Comparison of ENCODE assay signal across 1 cellular context in the genomic region with DNA sequence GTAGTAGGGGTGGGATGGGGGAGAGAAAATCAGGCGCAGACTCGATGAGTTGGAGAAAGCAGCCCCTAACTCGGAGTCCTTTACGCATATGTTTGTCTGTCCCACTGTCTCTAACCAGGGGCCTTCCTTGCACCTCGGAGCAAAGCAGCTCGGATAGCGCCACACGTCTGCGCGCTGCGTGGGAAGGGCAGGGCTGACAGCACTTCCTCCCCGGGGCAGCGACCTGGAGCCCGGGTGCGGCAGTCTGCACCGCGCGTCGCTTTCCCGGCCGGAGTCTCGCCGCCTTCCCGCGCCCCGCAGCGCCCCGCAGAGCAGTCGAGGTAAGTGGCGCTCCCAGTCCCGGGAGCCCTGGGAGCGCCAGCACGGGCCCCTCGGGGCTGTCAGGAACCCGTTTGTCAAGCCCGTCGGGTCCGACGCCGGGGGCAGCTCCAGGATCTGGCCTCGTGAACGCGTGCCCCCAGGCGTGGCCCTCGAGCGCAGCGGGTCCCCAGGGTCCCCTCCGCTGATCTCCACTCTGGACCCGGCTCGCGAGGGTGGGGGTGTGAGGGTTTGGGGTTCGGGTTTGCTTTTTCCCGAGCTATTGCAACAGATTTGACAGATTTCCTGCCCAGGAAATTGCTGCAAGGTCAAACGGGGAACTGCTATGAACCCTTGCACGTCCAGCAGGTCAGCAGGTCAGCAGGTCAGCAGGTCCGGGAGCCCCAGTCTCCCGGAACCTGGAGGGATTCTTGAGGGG.
TF ChIP-seq lines count a peak whose summit lies in the region.

No MANE protein-coding gene starts in this region.

TF ChIP-seq in GM12878, 131 proteins besides CTCF, POLR2A, EP300 and RAD21 (continued from another document and continues in another):
- TF ChIP-seq, protein P1, sequence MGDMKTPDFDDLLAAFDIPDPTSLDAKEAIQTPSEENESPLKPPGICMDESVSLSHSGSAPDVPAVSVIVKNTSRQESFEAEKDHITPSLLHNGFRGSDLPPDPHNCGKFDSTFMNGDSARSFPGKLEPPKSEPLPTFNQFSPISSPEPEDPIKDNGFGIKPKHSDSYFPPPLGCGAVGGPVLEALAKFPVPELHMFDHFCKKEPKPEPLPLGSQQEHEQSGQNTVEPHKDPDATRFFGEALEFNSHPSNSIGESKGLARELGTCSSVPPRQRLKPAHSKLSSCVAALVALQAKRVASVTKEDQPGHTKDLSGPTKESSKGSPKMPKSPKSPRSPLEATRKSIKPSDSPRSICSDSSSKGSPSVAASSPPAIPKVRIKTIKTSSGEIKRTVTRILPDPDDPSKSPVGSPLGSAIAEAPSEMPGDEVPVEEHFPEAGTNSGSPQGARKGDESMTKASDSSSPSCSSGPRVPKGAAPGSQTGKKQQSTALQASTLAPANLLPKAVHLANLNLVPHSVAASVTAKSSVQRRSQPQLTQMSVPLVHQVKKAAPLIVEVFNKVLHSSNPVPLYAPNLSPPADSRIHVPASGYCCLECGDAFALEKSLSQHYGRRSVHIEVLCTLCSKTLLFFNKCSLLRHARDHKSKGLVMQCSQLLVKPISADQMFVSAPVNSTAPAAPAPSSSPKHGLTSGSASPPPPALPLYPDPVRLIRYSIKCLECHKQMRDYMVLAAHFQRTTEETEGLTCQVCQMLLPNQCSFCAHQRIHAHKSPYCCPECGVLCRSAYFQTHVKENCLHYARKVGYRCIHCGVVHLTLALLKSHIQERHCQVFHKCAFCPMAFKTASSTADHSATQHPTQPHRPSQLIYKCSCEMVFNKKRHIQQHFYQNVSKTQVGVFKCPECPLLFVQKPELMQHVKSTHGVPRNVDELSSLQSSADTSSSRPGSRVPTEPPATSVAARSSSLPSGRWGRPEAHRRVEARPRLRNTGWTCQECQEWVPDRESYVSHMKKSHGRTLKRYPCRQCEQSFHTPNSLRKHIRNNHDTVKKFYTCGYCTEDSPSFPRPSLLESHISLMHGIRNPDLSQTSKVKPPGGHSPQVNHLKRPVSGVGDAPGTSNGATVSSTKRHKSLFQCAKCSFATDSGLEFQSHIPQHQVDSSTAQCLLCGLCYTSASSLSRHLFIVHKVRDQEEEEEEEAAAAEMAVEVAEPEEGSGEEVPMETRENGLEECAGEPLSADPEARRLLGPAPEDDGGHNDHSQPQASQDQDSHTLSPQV (IDR thresholded peaks at IDR 0.05): no peak
- TF ChIP-seq, protein P2, sequence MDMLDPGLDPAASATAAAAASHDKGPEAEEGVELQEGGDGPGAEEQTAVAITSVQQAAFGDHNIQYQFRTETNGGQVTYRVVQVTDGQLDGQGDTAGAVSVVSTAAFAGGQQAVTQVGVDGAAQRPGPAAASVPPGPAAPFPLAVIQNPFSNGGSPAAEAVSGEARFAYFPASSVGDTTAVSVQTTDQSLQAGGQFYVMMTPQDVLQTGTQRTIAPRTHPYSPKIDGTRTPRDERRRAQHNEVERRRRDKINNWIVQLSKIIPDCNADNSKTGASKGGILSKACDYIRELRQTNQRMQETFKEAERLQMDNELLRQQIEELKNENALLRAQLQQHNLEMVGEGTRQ (IDR thresholded peaks at IDR 0.05; ENCODE audit: borderline replicate concordance, low read depth, low read length): no peak
- TF ChIP-seq SPI1 (IDR thresholded peaks at IDR 0.05; ENCODE audit: borderline replicate concordance, insufficient read depth, low read depth, low read length) (peak; percentile 83), MTA3 (IDR thresholded peaks at IDR 0.05; ENCODE audit: borderline replicate concordance, low read length) (no peak), FOS (IDR thresholded peaks at IDR 0.05; ENCODE audit: borderline replicate concordance, extremely low read depth, insufficient read length) (no peak), BCL11A (IDR thresholded peaks at IDR 0.05; ENCODE audit: low read depth, low read length) (0 out of 2 replicates have a peak, but pooled peaks have one; percentile 5), ATF7 (IDR thresholded peaks at IDR 0.05; ENCODE audit: low read depth) (no peak), FOXK2 (IDR thresholded peaks at IDR 0.05) (no peak), BHLHE40 (IDR thresholded peaks at IDR 0.05; ENCODE audit: borderline replicate concordance in 1 of 2, low read depth in 2 of 2, low read length in 1 of 2) (peak in 1 of 2 experiments; percentile 60; a peak in 2 of 4 replicates), BACH1 (IDR thresholded peaks at IDR 0.05; ENCODE audit: borderline replicate concordance) (peak; percentile 46; the same call in 1 of the 2 replicates), WRNIP1 (IDR thresholded peaks at IDR 0.05; ENCODE audit: borderline replicate concordance, low read depth, low read length) (no peak), NR2C1 (IDR thresholded peaks at IDR 0.05) (peak; percentile 58), MYC (IDR thresholded peaks at IDR 0.05; ENCODE audit: insufficient read depth, insufficient read length, insufficient replicate concordance, low read length, severe bottlenecking) (no peak), MEF2B (IDR thresholded peaks at IDR 0.05; ENCODE audit: partially characterized antibody, poor library complexity, severe bottlenecking) (peak; percentile 48)
- TF ChIP-seq, protein P3, sequence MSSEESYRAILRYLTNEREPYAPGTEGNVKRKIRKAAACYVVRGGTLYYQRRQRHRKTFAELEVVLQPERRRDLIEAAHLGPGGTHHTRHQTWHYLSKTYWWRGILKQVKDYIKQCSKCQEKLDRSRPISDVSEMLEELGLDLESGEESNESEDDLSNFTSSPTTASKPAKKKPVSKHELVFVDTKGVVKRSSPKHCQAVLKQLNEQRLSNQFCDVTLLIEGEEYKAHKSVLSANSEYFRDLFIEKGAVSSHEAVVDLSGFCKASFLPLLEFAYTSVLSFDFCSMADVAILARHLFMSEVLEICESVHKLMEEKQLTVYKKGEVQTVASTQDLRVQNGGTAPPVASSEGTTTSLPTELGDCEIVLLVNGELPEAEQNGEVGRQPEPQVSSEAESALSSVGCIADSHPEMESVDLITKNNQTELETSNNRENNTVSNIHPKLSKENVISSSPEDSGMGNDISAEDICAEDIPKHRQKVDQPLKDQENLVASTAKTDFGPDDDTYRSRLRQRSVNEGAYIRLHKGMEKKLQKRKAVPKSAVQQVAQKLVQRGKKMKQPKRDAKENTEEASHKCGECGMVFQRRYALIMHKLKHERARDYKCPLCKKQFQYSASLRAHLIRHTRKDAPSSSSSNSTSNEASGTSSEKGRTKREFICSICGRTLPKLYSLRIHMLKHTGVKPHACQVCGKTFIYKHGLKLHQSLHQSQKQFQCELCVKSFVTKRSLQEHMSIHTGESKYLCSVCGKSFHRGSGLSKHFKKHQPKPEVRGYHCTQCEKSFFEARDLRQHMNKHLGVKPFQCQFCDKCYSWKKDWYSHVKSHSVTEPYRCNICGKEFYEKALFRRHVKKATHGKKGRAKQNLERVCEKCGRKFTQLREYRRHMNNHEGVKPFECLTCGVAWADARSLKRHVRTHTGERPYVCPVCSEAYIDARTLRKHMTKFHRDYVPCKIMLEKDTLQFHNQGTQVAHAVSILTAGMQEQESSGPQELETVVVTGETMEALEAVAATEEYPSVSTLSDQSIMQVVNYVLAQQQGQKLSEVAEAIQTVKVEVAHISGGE (CRISPR knock-in tag; IDR thresholded peaks at IDR 0.05): no peak
- TF ChIP-seq, protein P4, sequence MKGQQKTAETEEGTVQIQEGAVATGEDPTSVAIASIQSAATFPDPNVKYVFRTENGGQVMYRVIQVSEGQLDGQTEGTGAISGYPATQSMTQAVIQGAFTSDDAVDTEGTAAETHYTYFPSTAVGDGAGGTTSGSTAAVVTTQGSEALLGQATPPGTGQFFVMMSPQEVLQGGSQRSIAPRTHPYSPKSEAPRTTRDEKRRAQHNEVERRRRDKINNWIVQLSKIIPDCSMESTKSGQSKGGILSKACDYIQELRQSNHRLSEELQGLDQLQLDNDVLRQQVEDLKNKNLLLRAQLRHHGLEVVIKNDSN (IDR thresholded peaks at IDR 0.05; ENCODE audit: borderline replicate concordance, extremely low read length, insufficient read depth, low read depth, low read length): no peak
- TF ChIP-seq, protein P5, sequence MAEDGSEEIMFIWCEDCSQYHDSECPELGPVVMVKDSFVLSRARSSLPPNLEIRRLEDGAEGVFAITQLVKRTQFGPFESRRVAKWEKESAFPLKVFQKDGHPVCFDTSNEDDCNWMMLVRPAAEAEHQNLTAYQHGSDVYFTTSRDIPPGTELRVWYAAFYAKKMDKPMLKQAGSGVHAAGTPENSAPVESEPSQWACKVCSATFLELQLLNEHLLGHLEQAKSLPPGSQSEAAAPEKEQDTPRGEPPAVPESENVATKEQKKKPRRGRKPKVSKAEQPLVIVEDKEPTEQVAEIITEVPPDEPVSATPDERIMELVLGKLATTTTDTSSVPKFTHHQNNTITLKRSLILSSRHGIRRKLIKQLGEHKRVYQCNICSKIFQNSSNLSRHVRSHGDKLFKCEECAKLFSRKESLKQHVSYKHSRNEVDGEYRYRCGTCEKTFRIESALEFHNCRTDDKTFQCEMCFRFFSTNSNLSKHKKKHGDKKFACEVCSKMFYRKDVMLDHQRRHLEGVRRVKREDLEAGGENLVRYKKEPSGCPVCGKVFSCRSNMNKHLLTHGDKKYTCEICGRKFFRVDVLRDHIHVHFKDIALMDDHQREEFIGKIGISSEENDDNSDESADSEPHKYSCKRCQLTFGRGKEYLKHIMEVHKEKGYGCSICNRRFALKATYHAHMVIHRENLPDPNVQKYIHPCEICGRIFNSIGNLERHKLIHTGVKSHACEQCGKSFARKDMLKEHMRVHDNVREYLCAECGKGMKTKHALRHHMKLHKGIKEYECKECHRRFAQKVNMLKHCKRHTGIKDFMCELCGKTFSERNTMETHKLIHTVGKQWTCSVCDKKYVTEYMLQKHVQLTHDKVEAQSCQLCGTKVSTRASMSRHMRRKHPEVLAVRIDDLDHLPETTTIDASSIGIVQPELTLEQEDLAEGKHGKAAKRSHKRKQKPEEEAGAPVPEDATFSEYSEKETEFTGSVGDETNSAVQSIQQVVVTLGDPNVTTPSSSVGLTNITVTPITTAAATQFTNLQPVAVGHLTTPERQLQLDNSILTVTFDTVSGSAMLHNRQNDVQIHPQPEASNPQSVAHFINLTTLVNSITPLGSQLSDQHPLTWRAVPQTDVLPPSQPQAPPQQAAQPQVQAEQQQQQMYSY (CRISPR knock-in tag; IDR thresholded peaks at IDR 0.05): no peak
- TF ChIP-seq, protein P6, sequence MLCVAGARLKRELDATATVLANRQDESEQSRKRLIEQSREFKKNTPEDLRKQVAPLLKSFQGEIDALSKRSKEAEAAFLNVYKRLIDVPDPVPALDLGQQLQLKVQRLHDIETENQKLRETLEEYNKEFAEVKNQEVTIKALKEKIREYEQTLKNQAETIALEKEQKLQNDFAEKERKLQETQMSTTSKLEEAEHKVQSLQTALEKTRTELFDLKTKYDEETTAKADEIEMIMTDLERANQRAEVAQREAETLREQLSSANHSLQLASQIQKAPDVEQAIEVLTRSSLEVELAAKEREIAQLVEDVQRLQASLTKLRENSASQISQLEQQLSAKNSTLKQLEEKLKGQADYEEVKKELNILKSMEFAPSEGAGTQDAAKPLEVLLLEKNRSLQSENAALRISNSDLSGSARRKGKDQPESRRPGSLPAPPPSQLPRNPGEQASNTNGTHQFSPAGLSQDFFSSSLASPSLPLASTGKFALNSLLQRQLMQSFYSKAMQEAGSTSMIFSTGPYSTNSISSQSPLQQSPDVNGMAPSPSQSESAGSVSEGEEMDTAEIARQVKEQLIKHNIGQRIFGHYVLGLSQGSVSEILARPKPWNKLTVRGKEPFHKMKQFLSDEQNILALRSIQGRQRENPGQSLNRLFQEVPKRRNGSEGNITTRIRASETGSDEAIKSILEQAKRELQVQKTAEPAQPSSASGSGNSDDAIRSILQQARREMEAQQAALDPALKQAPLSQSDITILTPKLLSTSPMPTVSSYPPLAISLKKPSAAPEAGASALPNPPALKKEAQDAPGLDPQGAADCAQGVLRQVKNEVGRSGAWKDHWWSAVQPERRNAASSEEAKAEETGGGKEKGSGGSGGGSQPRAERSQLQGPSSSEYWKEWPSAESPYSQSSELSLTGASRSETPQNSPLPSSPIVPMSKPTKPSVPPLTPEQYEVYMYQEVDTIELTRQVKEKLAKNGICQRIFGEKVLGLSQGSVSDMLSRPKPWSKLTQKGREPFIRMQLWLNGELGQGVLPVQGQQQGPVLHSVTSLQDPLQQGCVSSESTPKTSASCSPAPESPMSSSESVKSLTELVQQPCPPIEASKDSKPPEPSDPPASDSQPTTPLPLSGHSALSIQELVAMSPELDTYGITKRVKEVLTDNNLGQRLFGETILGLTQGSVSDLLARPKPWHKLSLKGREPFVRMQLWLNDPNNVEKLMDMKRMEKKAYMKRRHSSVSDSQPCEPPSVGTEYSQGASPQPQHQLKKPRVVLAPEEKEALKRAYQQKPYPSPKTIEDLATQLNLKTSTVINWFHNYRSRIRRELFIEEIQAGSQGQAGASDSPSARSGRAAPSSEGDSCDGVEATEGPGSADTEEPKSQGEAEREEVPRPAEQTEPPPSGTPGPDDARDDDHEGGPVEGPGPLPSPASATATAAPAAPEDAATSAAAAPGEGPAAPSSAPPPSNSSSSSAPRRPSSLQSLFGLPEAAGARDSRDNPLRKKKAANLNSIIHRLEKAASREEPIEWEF (IDR thresholded peaks at IDR 0.05; ENCODE audit: insufficient replicate concordance, low read depth, low read length): no peak
- TF ChIP-seq, protein P7, sequence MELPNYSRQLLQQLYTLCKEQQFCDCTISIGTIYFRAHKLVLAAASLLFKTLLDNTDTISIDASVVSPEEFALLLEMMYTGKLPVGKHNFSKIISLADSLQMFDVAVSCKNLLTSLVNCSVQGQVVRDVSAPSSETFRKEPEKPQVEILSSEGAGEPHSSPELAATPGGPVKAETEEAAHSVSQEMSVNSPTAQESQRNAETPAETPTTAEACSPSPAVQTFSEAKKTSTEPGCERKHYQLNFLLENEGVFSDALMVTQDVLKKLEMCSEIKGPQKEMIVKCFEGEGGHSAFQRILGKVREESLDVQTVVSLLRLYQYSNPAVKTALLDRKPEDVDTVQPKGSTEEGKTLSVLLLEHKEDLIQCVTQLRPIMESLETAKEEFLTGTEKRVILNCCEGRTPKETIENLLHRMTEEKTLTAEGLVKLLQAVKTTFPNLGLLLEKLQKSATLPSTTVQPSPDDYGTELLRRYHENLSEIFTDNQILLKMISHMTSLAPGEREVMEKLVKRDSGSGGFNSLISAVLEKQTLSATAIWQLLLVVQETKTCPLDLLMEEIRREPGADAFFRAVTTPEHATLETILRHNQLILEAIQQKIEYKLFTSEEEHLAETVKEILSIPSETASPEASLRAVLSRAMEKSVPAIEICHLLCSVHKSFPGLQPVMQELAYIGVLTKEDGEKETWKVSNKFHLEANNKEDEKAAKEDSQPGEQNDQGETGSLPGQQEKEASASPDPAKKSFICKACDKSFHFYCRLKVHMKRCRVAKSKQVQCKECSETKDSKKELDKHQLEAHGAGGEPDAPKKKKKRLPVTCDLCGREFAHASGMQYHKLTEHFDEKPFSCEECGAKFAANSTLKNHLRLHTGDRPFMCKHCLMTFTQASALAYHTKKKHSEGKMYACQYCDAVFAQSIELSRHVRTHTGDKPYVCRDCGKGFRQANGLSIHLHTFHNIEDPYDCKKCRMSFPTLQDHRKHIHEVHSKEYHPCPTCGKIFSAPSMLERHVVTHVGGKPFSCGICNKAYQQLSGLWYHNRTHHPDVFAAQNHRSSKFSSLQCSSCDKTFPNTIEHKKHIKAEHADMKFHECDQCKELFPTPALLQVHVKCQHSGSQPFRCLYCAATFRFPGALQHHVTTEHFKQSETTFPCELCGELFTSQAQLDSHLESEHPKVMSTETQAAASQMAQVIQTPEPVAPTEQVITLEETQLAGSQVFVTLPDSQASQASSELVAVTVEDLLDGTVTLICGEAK (IDR thresholded peaks at IDR 0.05; ENCODE audit: borderline replicate concordance): no peak
- TF ChIP-seq, protein P8, sequence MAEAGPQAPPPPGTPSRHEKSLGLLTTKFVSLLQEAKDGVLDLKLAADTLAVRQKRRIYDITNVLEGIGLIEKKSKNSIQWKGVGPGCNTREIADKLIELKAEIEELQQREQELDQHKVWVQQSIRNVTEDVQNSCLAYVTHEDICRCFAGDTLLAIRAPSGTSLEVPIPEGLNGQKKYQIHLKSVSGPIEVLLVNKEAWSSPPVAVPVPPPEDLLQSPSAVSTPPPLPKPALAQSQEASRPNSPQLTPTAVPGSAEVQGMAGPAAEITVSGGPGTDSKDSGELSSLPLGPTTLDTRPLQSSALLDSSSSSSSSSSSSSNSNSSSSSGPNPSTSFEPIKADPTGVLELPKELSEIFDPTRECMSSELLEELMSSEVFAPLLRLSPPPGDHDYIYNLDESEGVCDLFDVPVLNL (IDR thresholded peaks at IDR 0.05; ENCODE audit: low read depth, low read length): no peak
